22 cellular contexts compared by ENCODE assay signal in the genomic region with DNA sequence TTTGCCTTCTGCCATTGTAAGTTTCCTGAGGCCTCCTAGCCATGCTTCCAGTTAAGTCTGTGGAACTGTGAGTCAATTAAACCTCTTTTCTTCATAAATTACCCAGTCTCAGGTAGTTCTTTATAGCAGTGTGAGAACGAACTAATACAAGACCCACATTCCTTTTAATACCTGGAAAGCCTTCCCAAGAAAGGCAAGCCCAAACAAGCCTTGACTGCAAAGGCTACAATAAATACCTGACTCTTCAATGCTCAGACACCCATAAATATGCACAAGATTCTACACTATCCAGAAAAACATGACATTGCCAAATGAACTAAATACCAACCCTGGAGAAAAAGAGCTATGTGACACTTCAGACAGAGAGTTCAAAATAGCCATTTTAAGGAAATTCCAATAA.
"Had no signal": no experiment of that assay in that cellular context is flagged by ENCODE, and none has a peak within 500 bp of the region (broad histone marks: within the 10 kb centered on the region; RNA-seq: fewer than 3 reads in every experiment).

No MANE protein-coding gene starts in this region.

- H3K27me3 ChIP-seq: ascending aorta, body of pancreas, cardiac muscle cell had no signal

- H3K36me3 ChIP-seq: ascending aorta, cardiac muscle cell had no signal

- ATAC-seq: activated CD8-positive, alpha-beta memory T cell treated with anti-CD3 and anti-CD28 coated beads, Interleukin-2, amount 10 ng/mL, durations not matched to agents 7 days and 5 days; body of pancreas; K562; PC-3; T-helper 17 cell had no signal

- H3K4me1 ChIP-seq: ascending aorta, body of pancreas had no signal

- H3K27ac ChIP-seq: ascending aorta, body of pancreas, cardiac muscle cell had no signal

- DNase-seq: activated B cell treated with CpG ODN at 0.5 μM for 24 hours; activated CD4-positive, alpha-beta T cell treated with anti-CD3 and anti-CD28 coated beads for 1 hour; activated CD4-positive, alpha-beta T cell treated with anti-CD3 and anti-CD28 coated beads, Interleukin-2, amount 10 ng/mL, durations not matched to agents 24 days and 14 days; activated CD4-positive, alpha-beta T cell treated with anti-CD3 and anti-CD28 coated beads, Interleukin-2, amount 50 U/mL, for 48 hours; activated CD8-positive, alpha-beta memory T cell treated with anti-CD3 and anti-CD28 coated beads, Interleukin-2, amount 10 ng/mL, durations not matched to agents 7 days and 5 days; activated effector memory CD4-positive, alpha-beta T cell treated with Interleukin-2 at 50 U/mL for 16 hours; activated naive CD4-positive, alpha-beta T cell; activated T-cell treated with anti-CD3 and anti-CD28 coated beads, Interleukin-2, amount 50 U/mL, for 24 hours; body of pancreas; Karpas-422; NCI-H1417 treated with DMSO at 0.1 percent for 48 hours; NCI-H1694; NCI-H2029; NCI-H2107; NCI-H510A treated with DMSO at 0.1 percent for 48 hours; PC-3; SIG-M5; T-helper 17 cell; T-helper 9 cell had no signal

- H3K4me3 ChIP-seq: ascending aorta, body of pancreas, cardiac muscle cell, K562 had no signal

- H3K9me3 ChIP-seq: body of pancreas had no signal
